30 cellular contexts compared by ENCODE assay signal in genomic region chr10:92541583-92541982, GRCh38.
"Had no signal": no experiment of that assay in that cellular context is flagged by ENCODE, and none has a peak within 500 bp of the region (broad histone marks: within the 10 kb centered on the region; RNA-seq: fewer than 3 reads in every experiment).

No MANE protein-coding gene starts in this region.

- H3K4me3 Mint-ChIP-seq: dendritic cell treated with granulocyte-macrophage colony-stimulating factor and Interleukin-4, amounts not matched to agents 40 ng/mL and 50 ng/mL, for 4 days; immature natural killer cell; memory B cell; mesothelial cell of epicardium; naive thymus-derived CD4-positive, alpha-beta T cell; nephron; neural progenitor cell; stimulated activated naive CD8-positive, alpha-beta T cell treated with anti-CD3 and anti-CD28 coated beads, Interleukin-15, amount 100 ng/mL, for 72 hours had no signal

- H3K36me3 ChIP-seq: colonic mucosa, neural progenitor cell, right lobe of liver, suprapubic skin, transverse colon, upper lobe of right lung, uterus had no signal

- H3K27me3 Mint-ChIP-seq: dendritic cell treated with granulocyte-macrophage colony-stimulating factor and Interleukin-4, amounts not matched to agents 40 ng/mL and 50 ng/mL, for 4 days; memory B cell; naive thymus-derived CD4-positive, alpha-beta T cell; progenitor cell of endocrine pancreas; stimulated activated naive CD8-positive, alpha-beta T cell treated with anti-CD3 and anti-CD28 coated beads, Interleukin-15, amount 100 ng/mL, for 72 hours had no signal

- H3K27ac ChIP-seq: colonic mucosa, esophagus muscularis mucosa, foreskin keratinocyte, gastroesophageal sphincter, heart left ventricle, hepatocyte, neural progenitor cell, parathyroid adenoma, right lobe of liver, suprapubic skin, transverse colon, upper lobe of right lung, uterus had no signal

- DNase-seq: colonic mucosa; effector CD8-positive, alpha-beta T cell; foreskin keratinocyte; heart left ventricle; immature natural killer cell; islet precursor cell; kidney glomerular epithelial cell; mucosa of descending colon; naive thymus-derived CD4-positive, alpha-beta T cell; right lobe of liver; small intestine; stimulated activated CD4-positive, alpha-beta T cell treated with anti-CD3 and anti-CD28 coated beads, Interleukin-15, amount 100 ng/mL, for 24 hours; stimulated activated CD4-positive, alpha-beta T cell treated with anti-CD3 and anti-CD28 coated beads, Interleukin-2, amount 100 ng/mL, for 48 hours; stimulated activated CD8-positive, alpha-beta memory T cell treated with anti-CD3 and anti-CD28 coated beads, Interleukin-4, amount 100 ng/mL, for 48 hours; stimulated activated naive CD8-positive, alpha-beta T cell treated with anti-CD3 and anti-CD28 coated beads, Interleukin-15, amount 100 ng/mL, for 72 hours; transverse colon; upper lobe of right lung; uterus had no signal

- H2AFZ ChIP-seq: hepatocyte, neural progenitor cell, parathyroid adenoma had no signal

- ATAC-seq: foreskin keratinocyte; gastroesophageal sphincter; heart left ventricle; mucosa of descending colon; naive thymus-derived CD4-positive, alpha-beta T cell; right lobe of liver; stimulated activated naive CD8-positive, alpha-beta T cell treated with anti-CD3 and anti-CD28 coated beads, Interleukin-15, amount 100 ng/mL, for 72 hours; upper lobe of right lung had no signal

- H3K4me2 ChIP-seq: hepatocyte, neural progenitor cell had no signal

- H3K4me1 Mint-ChIP-seq: nephron had no signal

- H3K4me1 ChIP-seq: colonic mucosa, neural progenitor cell, uterus had no signal

- H3K9me3 ChIP-seq: colonic mucosa, esophagus muscularis mucosa, gastroesophageal sphincter, heart left ventricle, mucosa of descending colon, right lobe of liver, suprapubic skin, transverse colon, upper lobe of right lung, uterus had no signal

- H3K27me3 ChIP-seq: colonic mucosa, esophagus muscularis mucosa, foreskin keratinocyte, gastroesophageal sphincter, heart left ventricle, hepatocyte, neural progenitor cell, right lobe of liver, suprapubic skin, transverse colon, upper lobe of right lung, uterus had no signal

- H3K4me3 ChIP-seq: colonic mucosa, esophagus muscularis mucosa, gastroesophageal sphincter, heart left ventricle, hepatocyte, lung, mucosa of descending colon, neural progenitor cell, right lobe of liver, suprapubic skin, transverse colon, upper lobe of right lung, uterus had no signal

- H3K9ac ChIP-seq: neural progenitor cell, parathyroid adenoma had no signal

- H3K9me3 Mint-ChIP-seq: dendritic cell treated with granulocyte-macrophage colony-stimulating factor and Interleukin-4, amounts not matched to agents 40 ng/mL and 50 ng/mL, for 4 days; immature natural killer cell; memory B cell; mesothelial cell of epicardium; naive thymus-derived CD4-positive, alpha-beta T cell; nephron; neural progenitor cell; stimulated activated naive CD8-positive, alpha-beta T cell treated with anti-CD3 and anti-CD28 coated beads, Interleukin-15, amount 100 ng/mL, for 72 hours had no signal

- H3K27ac Mint-ChIP-seq: dendritic cell treated with granulocyte-macrophage colony-stimulating factor and Interleukin-4, amounts not matched to agents 40 ng/mL and 50 ng/mL, for 4 days; immature natural killer cell; memory B cell; mesothelial cell of epicardium; naive thymus-derived CD4-positive, alpha-beta T cell; nephron; neural progenitor cell; stimulated activated naive CD8-positive, alpha-beta T cell treated with anti-CD3 and anti-CD28 coated beads, Interleukin-15, amount 100 ng/mL, for 72 hours had no signal
